1 cellular context compared by ENCODE assay signal in genomic region chr4:105158837-105159236, GRCh38.
TF ChIP-seq lines count a peak whose summit lies in the region.

No MANE protein-coding gene starts in this region.

TF ChIP-seq in SK-N-SH treated with all-trans-retinoic acid at 6 μM for 48 hours, 23 proteins besides CTCF, POLR2A, EP300 and RAD21 (continued from another document):
- TF ChIP-seq ZC3H10 (CRISPR knock-in tag; IDR thresholded peaks at IDR 0.05): no peak
- TF ChIP-seq ZNF70 (CRISPR knock-in tag; IDR thresholded peaks at IDR 0.05): no peak
- no peak for TF ChIP-seq TOX (CRISPR knock-in tag; IDR thresholded peaks at IDR 0.05; ENCODE audit: borderline replicate concordance)
- TF ChIP-seq CREB5 (CRISPR knock-in tag; IDR thresholded peaks at IDR 0.05; ENCODE audit: low read depth): no peak
- TF ChIP-seq TSHZ2 (CRISPR knock-in tag; IDR thresholded peaks at IDR 0.05): no peak
- no peak for TF ChIP-seq RARB (CRISPR knock-in tag; IDR thresholded peaks at IDR 0.05)
